ENCODE assay signal across 22 cellular contexts in the genomic region with DNA sequence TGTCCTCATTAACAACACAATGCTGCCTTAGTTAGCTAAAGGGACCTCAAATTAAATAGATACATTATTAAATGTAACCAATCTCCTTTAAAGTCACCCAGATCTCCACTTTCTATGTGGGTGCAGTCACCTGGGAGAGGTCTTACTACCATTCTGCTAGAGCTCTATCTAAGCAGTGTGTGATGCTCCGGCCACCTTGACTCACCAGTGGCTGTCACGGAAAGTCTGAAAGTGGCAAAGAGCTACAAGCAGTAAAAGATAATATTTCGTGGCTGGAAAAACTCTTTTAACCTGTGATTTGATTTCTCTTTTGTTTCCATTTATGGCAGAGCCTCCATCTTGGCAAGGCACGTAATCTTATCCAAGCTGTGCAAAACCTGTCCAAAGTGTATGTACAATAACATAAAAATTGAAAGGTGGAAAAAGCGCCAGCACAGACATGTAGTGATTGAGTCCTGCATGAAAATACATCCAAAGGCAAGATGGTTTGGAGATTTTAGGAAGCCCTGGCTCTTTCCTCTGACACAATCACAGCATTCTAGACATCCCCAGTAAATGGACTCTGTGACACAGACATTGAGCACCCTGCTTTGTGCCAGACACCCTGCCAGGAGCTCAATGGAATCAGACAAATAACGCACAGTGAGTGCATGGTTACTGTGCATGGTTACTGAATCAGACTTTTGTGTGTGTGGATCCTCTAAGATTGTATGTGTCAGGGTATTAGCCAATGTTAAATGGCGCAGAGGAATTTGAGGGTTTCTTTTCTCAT.
DNase-seq lines count a peak whose midpoint lies in the region; ATAC-seq and TF ChIP-seq lines count a peak whose summit lies in the region.
"Had no signal": no experiment of that assay in that cellular context is flagged by ENCODE, and none has a peak within 500 bp of the region (broad histone marks: within the 10 kb centered on the region; RNA-seq: fewer than 3 reads in every experiment).

No MANE protein-coding gene starts in this region.

- H3K36me3 Mint-ChIP-seq in activated naive CD8-positive, alpha-beta T cell treated with anti-CD3 and anti-CD28 coated beads for 36 hours, result peaks cover 7% of the 10 kb centered on the region
- H3K36me3 Mint-ChIP-seq: activated CD8-positive, alpha-beta memory T cell treated with anti-CD3 and anti-CD28 coated beads, Interleukin-2, amount 10 ng/mL, durations not matched to agents 7 days and 5 days; stimulated activated effector memory CD8-positive, alpha-beta T cell treated with anti-CD3 and anti-CD28 coated beads, Interleukin-12 subunit alpha, Interleukin-12 subunit beta, amount 100 ng/mL, for 72 hours had no signal

- H3K36me3 ChIP-seq in A673 (ENCODE audit: insufficient read depth, low read length, poor library complexity, severe bottlenecking), result no peaks in the 10 kb centered on the region
- H3K36me3 ChIP-seq: colonic mucosa, right atrium auricular region had no signal

- CTCF ChIA-PET in A673 (lab: Charles Lee), result no interaction called here

- no peaks in the 10 kb centered on the region for H3K9me3 ChIP-seq in A673 (ENCODE audit: low read depth, low read length, poor library complexity, severe bottlenecking)
- H3K9me3 ChIP-seq: body of pancreas, colonic mucosa, right atrium auricular region, thoracic aorta had no signal

- POLR2A ChIA-PET in A673 (lab: Charles Lee; ENCODE audit: low non-redundant PET), result no interaction called here

- H3K27ac ChIP-seq in A673 (ENCODE audit: low read depth, low read length, poor library complexity, severe bottlenecking), result no peak overlapping the region
- H3K27ac ChIP-seq: body of pancreas, colonic mucosa, right atrium auricular region, thoracic aorta had no signal

- H3K4me3 ChIP-seq in A673 (ENCODE audit: low read depth, low read length, poor library complexity, severe bottlenecking), result no peak overlapping the region
- H3K4me3 ChIP-seq: body of pancreas, colonic mucosa, right atrium auricular region, thoracic aorta had no signal

- no peak for ATAC-seq in HG03045 (IDR thresholded peaks at IDR 0.05; ENCODE audit: unreplicated experiment)
- ATAC-seq: activated CD8-positive, alpha-beta memory T cell treated with anti-CD3 and anti-CD28 coated beads, Interleukin-2, amount 10 ng/mL, durations not matched to agents 7 days and 5 days; activated T-helper 17 cell treated with anti-CD3 and anti-CD28 coated beads, Interleukin-2, amount 50 U/mL, for 72 hours; body of pancreas; SK-N-SH treated with all-trans-retinoic acid at 6 μM for 48 hours; stimulated activated effector memory CD8-positive, alpha-beta T cell treated with anti-CD3 and anti-CD28 coated beads, Interleukin-12 subunit alpha, Interleukin-12 subunit beta, amount 100 ng/mL, for 72 hours had no signal

- no peak for TF ChIP-seq CTCF in A673 (conservative IDR thresholded peaks at IDR 0.05; ENCODE audit: low read depth, low read length)

- H3K9me3 Mint-ChIP-seq in activated naive CD8-positive, alpha-beta T cell treated with anti-CD3 and anti-CD28 coated beads for 36 hours, result peaks cover 4% of the 10 kb centered on the region
- H3K9me3 Mint-ChIP-seq: activated T-helper 17 cell treated with anti-CD3 and anti-CD28 coated beads, Interleukin-2, amount 50 U/mL, for 72 hours; stimulated activated effector memory CD8-positive, alpha-beta T cell treated with anti-CD3 and anti-CD28 coated beads, Interleukin-12 subunit alpha, Interleukin-12 subunit beta, amount 100 ng/mL, for 72 hours; T-helper 2 cell treated with Interferon-gamma antibody and Interleukin-4, amounts not matched to agents 5 μg/mL and 100 μg/mL, for 36 hours had no signal

- H3K27me3 ChIP-seq in A673 (replicated peaks; ENCODE audit: insufficient read depth, low read depth, low read length, poor library complexity), result no peaks in the 10 kb centered on the region
- H3K27me3 ChIP-seq: body of pancreas, colonic mucosa, right atrium auricular region had no signal

- BruUV-seq in A673 (replicated peaks; lab: Mats Ljungman, UMichigan), result no TSS peak

- H3K4me1 Mint-ChIP-seq in activated naive CD8-positive, alpha-beta T cell treated with anti-CD3 and anti-CD28 coated beads for 36 hours, result peaks cover 13% of the 10 kb centered on the region
- H3K4me1 Mint-ChIP-seq: activated T-helper 17 cell treated with anti-CD3 and anti-CD28 coated beads, Interleukin-2, amount 50 U/mL, for 72 hours; CD4-positive, alpha-beta memory T cell had no signal

- intact Hi-C loops in A673 (cut with micrococcal nuclease; ENCODE audit: unreplicated experiment), result no loop called here

- H3K4me1 ChIP-seq in A673 (ENCODE audit: insufficient read depth, low read length, poor library complexity, severe bottlenecking), result no peaks in the 10 kb centered on the region
- H3K4me1 ChIP-seq: body of pancreas, colonic mucosa, right atrium auricular region had no signal

- H3K4me3 Mint-ChIP-seq in activated naive CD8-positive, alpha-beta T cell treated with anti-CD3 and anti-CD28 coated beads for 36 hours, result no peak overlapping the region
- H3K4me3 Mint-ChIP-seq: activated CD8-positive, alpha-beta memory T cell treated with anti-CD3 and anti-CD28 coated beads, Interleukin-2, amount 10 ng/mL, durations not matched to agents 7 days and 5 days; activated naive CD8-positive, alpha-beta T cell treated with anti-CD3 and anti-CD28 coated beads, Interleukin-2, amount 10 ng/mL, durations not matched to agents 7 days and 5 days; activated T-helper 17 cell treated with anti-CD3 and anti-CD28 coated beads, Interleukin-2, amount 50 U/mL, for 72 hours; CD4-positive, alpha-beta memory T cell; memory B cell; stimulated activated effector memory CD8-positive, alpha-beta T cell treated with anti-CD3 and anti-CD28 coated beads, Interleukin-12 subunit alpha, Interleukin-12 subunit beta, amount 100 ng/mL, for 72 hours; T-helper 2 cell treated with Interferon-gamma antibody and Interleukin-4, amounts not matched to agents 5 μg/mL and 100 μg/mL, for 36 hours had no signal

- no peak overlapping the region for H3K27ac Mint-ChIP-seq in activated naive CD8-positive, alpha-beta T cell treated with anti-CD3 and anti-CD28 coated beads for 36 hours
- H3K27ac Mint-ChIP-seq: activated CD8-positive, alpha-beta memory T cell treated with anti-CD3 and anti-CD28 coated beads, Interleukin-2, amount 10 ng/mL, durations not matched to agents 7 days and 5 days; activated naive CD8-positive, alpha-beta T cell treated with anti-CD3 and anti-CD28 coated beads, Interleukin-2, amount 10 ng/mL, durations not matched to agents 7 days and 5 days; activated T-helper 17 cell treated with anti-CD3 and anti-CD28 coated beads, Interleukin-2, amount 50 U/mL, for 72 hours; memory B cell; stimulated activated effector memory CD8-positive, alpha-beta T cell treated with anti-CD3 and anti-CD28 coated beads, Interleukin-12 subunit alpha, Interleukin-12 subunit beta, amount 100 ng/mL, for 72 hours; T-helper 2 cell treated with Interferon-gamma antibody and Interleukin-4, amounts not matched to agents 5 μg/mL and 100 μg/mL, for 36 hours had no signal

- peak; percentile 9 for DNase-seq in stimulated activated CD4-positive, alpha-beta T cell treated with anti-CD3 and anti-CD28 coated beads, Interleukin-2, amount 100 ng/mL, for 4 hours (ENCODE audit: low read depth)
- DNase-seq in stimulated activated CD4-positive, alpha-beta T cell treated with anti-CD3 and anti-CD28 coated beads, Interleukin-12 subunit alpha, Interleukin-12 subunit beta, amount 100 ng/mL, for 4 hours, result no peak
- peak; percentile 17 for DNase-seq in activated naive CD8-positive, alpha-beta T cell treated with anti-CD3 and anti-CD28 coated beads for 36 hours
- DNase-seq in globus pallidus (ENCODE audit: low spot score) (peak; percentile 46), inferior parietal cortex (ENCODE audit: extremely low spot score) (no peak), A673 (ENCODE audit: low spot score) (no peak)
- DNase-seq: activated CD8-positive, alpha-beta memory T cell treated with anti-CD3 and anti-CD28 coated beads, Interleukin-2, amount 10 ng/mL, durations not matched to agents 7 days and 5 days; activated naive CD8-positive, alpha-beta T cell treated with anti-CD3 and anti-CD28 coated beads, Interleukin-2, amount 10 ng/mL, durations not matched to agents 7 days and 5 days; body of pancreas; CD4-positive, alpha-beta memory T cell; colonic mucosa; DMS 273 treated with DMSO at 0.1 percent for 48 hours; NCI-H1436 treated with DMSO at 0.1 percent for 48 hours; NCI-H526 treated with DMSO at 0.1 percent for 48 hours had no signal

- H3K27me3 Mint-ChIP-seq in activated naive CD8-positive, alpha-beta T cell treated with anti-CD3 and anti-CD28 coated beads for 36 hours, result no peaks in the 10 kb centered on the region
- H3K27me3 Mint-ChIP-seq: activated CD8-positive, alpha-beta memory T cell treated with anti-CD3 and anti-CD28 coated beads, Interleukin-2, amount 10 ng/mL, durations not matched to agents 7 days and 5 days; activated naive CD8-positive, alpha-beta T cell treated with anti-CD3 and anti-CD28 coated beads, Interleukin-2, amount 10 ng/mL, durations not matched to agents 7 days and 5 days; activated T-helper 17 cell treated with anti-CD3 and anti-CD28 coated beads, Interleukin-2, amount 50 U/mL, for 72 hours; memory B cell had no signal

Comparison
In these comparisons a context has a peak if more than half of its experiments do, and no peak if none do; other contexts are left out.
1. DNase-seq: peak in stimulated activated CD4-positive, alpha-beta T cell treated with anti-CD3 and anti-CD28 coated beads, Interleukin-2, amount 100 ng/mL, for 4 hours (single experiment), activated naive CD8-positive, alpha-beta T cell treated with anti-CD3 and anti-CD28 coated beads for 36 hours (single experiment) and globus pallidus (single experiment); none in stimulated activated CD4-positive, alpha-beta T cell treated with anti-CD3 and anti-CD28 coated beads, Interleukin-12 subunit alpha, Interleukin-12 subunit beta, amount 100 ng/mL, for 4 hours (single experiment), inferior parietal cortex (single experiment) and A673 (single experiment).